Comparison of ENCODE assay signal across 28 cellular contexts in the genomic region with DNA sequence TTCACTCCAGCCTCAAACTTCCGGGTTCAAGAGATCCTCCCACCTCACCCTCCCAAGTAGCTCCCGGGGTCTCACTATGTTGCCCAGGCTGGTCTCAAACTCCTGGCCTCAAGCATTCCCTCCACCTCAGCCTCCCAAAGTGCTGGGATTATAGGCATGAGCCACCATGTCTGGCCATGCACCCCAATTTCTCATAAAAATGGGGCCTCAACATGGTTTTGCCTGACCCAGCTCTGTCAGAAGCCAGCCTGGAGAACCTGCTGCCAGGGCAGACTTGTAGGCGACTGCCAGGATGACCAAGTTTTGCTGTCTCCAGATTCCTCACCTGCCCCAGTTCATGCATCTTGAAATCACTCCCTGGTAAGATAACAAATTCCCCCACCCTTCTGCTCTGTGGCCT.
"Had no signal": no experiment of that assay in that cellular context is flagged by ENCODE, and none has a peak within 500 bp of the region (broad histone marks: within the 10 kb centered on the region; RNA-seq: fewer than 3 reads in every experiment).

No MANE protein-coding gene starts in this region.

- H3K27me3 ChIP-seq: hepatocyte, ovary, right atrium auricular region, right lobe of liver, tibial nerve, upper lobe of left lung had no signal

- H3K4me3 Mint-ChIP-seq: immature natural killer cell; naive thymus-derived CD8-positive, alpha-beta T cell; nephron; neural crest cell; stimulated activated memory B cell treated with anti-CD40 and anti-IgM and Interleukin-4, amounts not matched to agents 10 μg/mL and 1 μg/mL and 100 μg/mL, for 72 hours; stimulated activated naive CD8-positive, alpha-beta T cell treated with anti-CD3 and anti-CD28 coated beads, Interleukin-15, amount 100 ng/mL, for 72 hours had no signal

- H3K79me2 ChIP-seq: hepatocyte had no signal

- H3K27ac ChIP-seq: heart right ventricle, hepatocyte, left ventricle myocardium inferior, neutrophil, ovary, right atrium auricular region, right lobe of liver, tibial nerve, upper lobe of left lung had no signal

- H3K4me1 ChIP-seq: heart right ventricle, left ventricle myocardium inferior, right atrium auricular region, right lobe of liver, tibial nerve, upper lobe of left lung had no signal

- H3K27ac Mint-ChIP-seq: immature natural killer cell; naive thymus-derived CD8-positive, alpha-beta T cell; nephron; progenitor cell of endocrine pancreas; stimulated activated memory B cell treated with anti-CD40 and anti-IgM and Interleukin-4, amounts not matched to agents 10 μg/mL and 1 μg/mL and 100 μg/mL, for 72 hours; stimulated activated naive CD8-positive, alpha-beta T cell treated with anti-CD3 and anti-CD28 coated beads, Interleukin-15, amount 100 ng/mL, for 72 hours had no signal

- H3K9me3 Mint-ChIP-seq: immature natural killer cell; naive thymus-derived CD8-positive, alpha-beta T cell; nephron; stimulated activated memory B cell treated with anti-CD40 and anti-IgM and Interleukin-4, amounts not matched to agents 10 μg/mL and 1 μg/mL and 100 μg/mL, for 72 hours; stimulated activated naive CD8-positive, alpha-beta T cell treated with anti-CD3 and anti-CD28 coated beads, Interleukin-15, amount 100 ng/mL, for 72 hours had no signal

- H3K9me3 ChIP-seq: left ventricle myocardium inferior, mucosa of descending colon, neutrophil, ovary, right atrium auricular region, right lobe of liver, tibial nerve, upper lobe of left lung had no signal

- H3K36me3 Mint-ChIP-seq: immature natural killer cell; stimulated activated memory B cell treated with anti-CD40 and anti-IgM and Interleukin-4, amounts not matched to agents 10 μg/mL and 1 μg/mL and 100 μg/mL, for 72 hours had no signal

- H2AFZ ChIP-seq: hepatocyte had no signal

- H3K4me2 ChIP-seq: hepatocyte, smooth muscle cell had no signal

- H3K4me1 Mint-ChIP-seq: immature natural killer cell; naive thymus-derived CD8-positive, alpha-beta T cell; nephron; neural crest cell; stimulated activated memory B cell treated with anti-CD40 and anti-IgM and Interleukin-4, amounts not matched to agents 10 μg/mL and 1 μg/mL and 100 μg/mL, for 72 hours; stimulated activated naive CD8-positive, alpha-beta T cell treated with anti-CD3 and anti-CD28 coated beads, Interleukin-15, amount 100 ng/mL, for 72 hours had no signal

- DNase-seq: heart right ventricle; immature natural killer cell; left ventricle myocardium inferior; mesendoderm; midbrain; mucosa of descending colon; naive thymus-derived CD8-positive, alpha-beta T cell; occipital lobe; ovary; stimulated activated CD4-positive, alpha-beta T cell treated with anti-CD3 and anti-CD28 coated beads, Interleukin-1b, Interleukin-23, amount 100 ng/mL, for 48 hours; stimulated activated CD4-positive, alpha-beta T cell treated with anti-CD3 and anti-CD28 coated beads, Interleukin-2, amount 100 ng/mL, for 48 hours; stimulated activated CD4-positive, alpha-beta T cell treated with anti-CD3 and anti-CD28 coated beads, Interleukin-4, amount 100 ng/mL, for 4 hours; stimulated activated CD8-positive, alpha-beta memory T cell treated with anti-CD3 and anti-CD28 coated beads, Interleukin-4, amount 100 ng/mL, for 48 hours; stimulated activated naive CD4-positive, alpha-beta T cell treated with Interleukin-2 at 50 U/mL for 16 hours; stimulated activated naive CD8-positive, alpha-beta T cell treated with anti-CD3 and anti-CD28 coated beads, Interleukin-15, amount 100 ng/mL, for 72 hours; substantia nigra; upper lobe of left lung had no signal

- H3K4me3 ChIP-seq: heart right ventricle, hepatocyte, left ventricle myocardium inferior, lung, mucosa of descending colon, ovary, right atrium auricular region, right lobe of liver, smooth muscle cell, tibial nerve, upper lobe of left lung had no signal

- H3K36me3 ChIP-seq: heart right ventricle, left ventricle myocardium inferior, neutrophil, ovary, right atrium auricular region, right lobe of liver, tibial nerve, upper lobe of left lung had no signal
